ENCODE assay signal across 25 cellular contexts in the genomic region with DNA sequence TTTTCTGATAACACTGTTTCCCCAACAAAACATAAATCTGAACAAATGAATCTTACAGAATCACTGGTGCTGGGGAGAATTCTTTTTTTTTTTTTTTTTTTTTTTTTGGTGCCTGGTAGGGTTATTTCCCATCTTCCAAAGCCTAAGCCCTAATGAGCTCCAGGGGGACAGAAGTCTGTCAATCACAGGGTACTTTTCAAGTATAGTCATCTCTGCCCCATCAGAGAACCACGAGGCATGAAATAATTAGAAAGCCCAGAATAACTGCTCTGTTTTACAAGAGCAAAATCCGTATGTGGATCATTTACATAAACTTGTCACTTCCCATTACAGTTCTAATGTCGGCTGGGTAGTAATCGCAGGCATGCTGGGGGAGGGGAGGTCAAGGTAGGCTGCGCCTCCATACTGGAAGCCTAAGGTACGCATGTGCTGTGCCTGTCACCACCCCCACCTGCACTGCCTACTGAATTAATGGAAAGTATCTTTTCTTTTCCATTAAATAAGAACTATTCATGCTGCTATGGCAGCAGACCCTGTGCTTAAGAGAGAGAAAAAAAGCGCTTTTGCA.
"Had no signal": no experiment of that assay in that cellular context is flagged by ENCODE, and none has a peak within 500 bp of the region (broad histone marks: within the 10 kb centered on the region; RNA-seq: fewer than 3 reads in every experiment).

No MANE protein-coding gene starts in this region.

- H3K4me3 ChIP-seq: mucosa of descending colon, tibial artery had no signal

- H3K27ac Mint-ChIP-seq: activated B cell treated with CpG ODN at 0.5 μM for 24 hours; activated CD4-positive, alpha-beta T cell treated with anti-CD3 and anti-CD28 coated beads for 36 hours; activated naive CD4-positive, alpha-beta T cell treated with anti-CD3 and anti-CD28 coated beads, Interleukin-2, amount 50 U/mL, for 72 hours; activated T-cell treated with anti-CD3 and anti-CD28 coated beads, Interleukin-2, amount 50 U/mL, for 24 hours; activated T-helper 17 cell treated with anti-CD3 and anti-CD28 coated beads, Interleukin-2, amount 50 U/mL, for 72 hours; effector memory CD8-positive, alpha-beta T cell; memory B cell; nephron progenitor cell; stimulated activated naive CD8-positive, alpha-beta T cell treated with anti-CD3 and anti-CD28 coated beads, Interleukin-15, amount 100 ng/mL, for 72 hours had no signal

- H3K27me3 Mint-ChIP-seq: activated CD4-positive, alpha-beta T cell treated with anti-CD3 and anti-CD28 coated beads for 36 hours; activated T-cell treated with anti-CD3 and anti-CD28 coated beads, Interleukin-2, amount 50 U/mL, for 24 hours; activated T-helper 17 cell treated with anti-CD3 and anti-CD28 coated beads, Interleukin-2, amount 50 U/mL, for 72 hours; stimulated activated naive CD8-positive, alpha-beta T cell treated with anti-CD3 and anti-CD28 coated beads, Interleukin-15, amount 100 ng/mL, for 72 hours had no signal

- DNase-seq: activated B cell treated with CpG ODN at 0.5 μM for 24 hours; activated CD4-positive, alpha-beta T cell treated with anti-CD3 and anti-CD28 coated beads for 36 hours; activated CD4-positive, alpha-beta T cell treated with anti-CD3 and anti-CD28 coated beads, Interleukin-2, amount 50 U/mL, for 4 hours; activated CD8-positive, alpha-beta memory T cell treated with anti-CD3 and anti-CD28 coated beads for 24 hours; activated CD8-positive, alpha-beta memory T cell treated with anti-CD3 and anti-CD28 coated beads, Interleukin-2, amount 50 U/mL, for 4 hours; activated T-cell treated with anti-CD3 and anti-CD28 coated beads, Interleukin-2, amount 50 U/mL, for 24 hours; aorta; brain microvascular endothelial cell; central memory CD4-positive, alpha-beta T cell; effector memory CD8-positive, alpha-beta T cell; islet precursor cell; left cardiac atrium; mucosa of descending colon; nephron progenitor cell; occipital lobe; right cardiac atrium; stimulated activated CD4-positive, alpha-beta T cell treated with anti-CD3 and anti-CD28 coated beads, Interleukin-12 subunit alpha, Interleukin-12 subunit beta, amount 100 ng/mL, for 4 hours; stimulated activated CD4-positive, alpha-beta T cell treated with anti-CD3 and anti-CD28 coated beads, Interleukin-4, amount 100 ng/mL, for 4 hours; stimulated activated naive CD8-positive, alpha-beta T cell treated with anti-CD3 and anti-CD28 coated beads, Interleukin-15, amount 100 ng/mL, for 72 hours; T-helper 1 cell; tibial artery had no signal

- H3K4me3 Mint-ChIP-seq: activated B cell treated with CpG ODN at 0.5 μM for 24 hours; activated CD4-positive, alpha-beta T cell treated with anti-CD3 and anti-CD28 coated beads for 36 hours; activated T-cell treated with anti-CD3 and anti-CD28 coated beads, Interleukin-2, amount 50 U/mL, for 24 hours; activated T-helper 17 cell treated with anti-CD3 and anti-CD28 coated beads, Interleukin-2, amount 50 U/mL, for 72 hours; effector memory CD8-positive, alpha-beta T cell; memory B cell; nephron progenitor cell; stimulated activated naive CD8-positive, alpha-beta T cell treated with anti-CD3 and anti-CD28 coated beads, Interleukin-15, amount 100 ng/mL, for 72 hours had no signal

- H3K36me3 Mint-ChIP-seq: activated naive CD4-positive, alpha-beta T cell treated with anti-CD3 and anti-CD28 coated beads, Interleukin-2, amount 50 U/mL, for 72 hours; memory B cell had no signal

- ATAC-seq: activated CD4-positive, alpha-beta T cell treated with anti-CD3 and anti-CD28 coated beads for 36 hours; activated naive CD4-positive, alpha-beta T cell treated with anti-CD3 and anti-CD28 coated beads, Interleukin-2, amount 50 U/mL, for 72 hours; activated T-helper 17 cell treated with anti-CD3 and anti-CD28 coated beads, Interleukin-2, amount 50 U/mL, for 72 hours; effector memory CD8-positive, alpha-beta T cell; esophagus mucosa; left cardiac atrium; mucosa of descending colon; right cardiac atrium; stimulated activated naive CD8-positive, alpha-beta T cell treated with anti-CD3 and anti-CD28 coated beads, Interleukin-15, amount 100 ng/mL, for 72 hours had no signal

- H3K9me3 Mint-ChIP-seq: activated B cell treated with CpG ODN at 0.5 μM for 24 hours; activated naive CD4-positive, alpha-beta T cell treated with anti-CD3 and anti-CD28 coated beads, Interleukin-2, amount 50 U/mL, for 72 hours; activated T-cell treated with anti-CD3 and anti-CD28 coated beads, Interleukin-2, amount 50 U/mL, for 24 hours; activated T-helper 17 cell treated with anti-CD3 and anti-CD28 coated beads, Interleukin-2, amount 50 U/mL, for 72 hours; effector memory CD8-positive, alpha-beta T cell; nephron progenitor cell; stimulated activated naive CD8-positive, alpha-beta T cell treated with anti-CD3 and anti-CD28 coated beads, Interleukin-15, amount 100 ng/mL, for 72 hours had no signal

- H3K4me1 Mint-ChIP-seq: activated B cell treated with CpG ODN at 0.5 μM for 24 hours had no signal
